Comparison of ENCODE assay signal across 9 cellular contexts in genomic region chr10:86759073-86759672, GRCh38. TPM values are rescaled to one million over a fixed set of nuclear protein-coding genes. Genes with fewer than 3 reads are reported as not detected.
A peak's percentile ranks its signal among the peaks of the same experiment; 100 is the strongest.
DNase-seq lines count a peak whose midpoint lies in the region; ATAC-seq, FAIRE-seq and TF ChIP-seq lines count a peak whose summit lies in the region.
"Had no signal": no experiment of that assay in that cellular context is flagged by ENCODE, and none has a peak within 500 bp of the region (broad histone marks: within the 10 kb centered on the region; RNA-seq: fewer than 3 reads in every experiment).

No MANE protein-coding gene starts in this region.

- no peak for DNase-seq in A549 (ENCODE audit: low read depth in 1 of 2, low spot score in 1 of 2)
- no peak for DNase-seq in H9
- DNase-seq in astrocyte of the spinal cord (ENCODE audit: low read depth, low spot score), result no peak
- DNase-seq in lower lobe of right lung, result no peak
- no peak for DNase-seq in left lobe of liver (ENCODE audit: low spot score)
- no peak for DNase-seq in NCI-H2171 treated with DMSO at 0.1 percent for 48 hours (lab: John Stamatoyannopoulos, UW)
- no peak for DNase-seq in urothelium cell line (ENCODE audit: low spot score)
- DNase-seq: activated CD4-positive, alpha-beta T cell treated with anti-CD3 and anti-CD28 coated beads for 1 hour had no signal

- POLR2A ChIA-PET in A549 (lab: Yijun Ruan, JAX), result no interaction called here

- H3K23me2 ChIP-seq in H9 (ENCODE audit: insufficient read length, low read depth, low read length, poor library complexity, severe bottlenecking), result no peaks in the 10 kb centered on the region

- peak overlapping the region; percentile 54 to 85 (median 79); a peak in 5 of 7 replicates for H3K27ac Mint-ChIP-seq in H9

- in situ Hi-C loops in astrocyte of the spinal cord (cut with HindIII; ENCODE audit: low sequenced_read_pairs), result no loop called here

- peak overlapping the region in 1 of 2 experiments; percentile 14; a peak in 1 of 6 replicates for H3K27ac ChIP-seq in A549
- H3K27ac ChIP-seq in H9 (ENCODE audit: insufficient read length, low read depth, low read length), result peak overlapping the region; percentile 14
- no peak overlapping the region for H3K27ac ChIP-seq in lower lobe of right lung

- no peak overlapping the region for H2BK120ac ChIP-seq in H9 (ENCODE audit: low read depth, low read length, poor library complexity, severe bottlenecking)

- no peak overlapping the region for H2BK5ac ChIP-seq in H9 (ENCODE audit: insufficient read length, low read length)

- H2BK20ac ChIP-seq in H9 (ENCODE audit: low read depth, low read length, poor library complexity, severe bottlenecking), result no peak overlapping the region

- H3K4ac ChIP-seq in H9 (ENCODE audit: low read depth, low read length), result no peak overlapping the region

- H3K27me3 ChIP-seq in H9 (ENCODE audit: insufficient read depth, low read length) (no peaks in the 10 kb centered on the region), lower lobe of right lung (ENCODE audit: low read depth) (peaks cover 21% of the 10 kb centered on the region)

- CTCF ChIA-PET in A549 (lab: Yijun Ruan, JAX), result interaction anchor here (1.7 kb wide), 1 partner anchor 140 kb away, joined by 5 read pairs; no protein-coding TSS in a partner anchor

- peak overlapping the region; percentile 91 to 93 for H3K4me3 Mint-ChIP-seq in H9

- no peak overlapping the region for H4K91ac ChIP-seq in H9 (ENCODE audit: insufficient read length, low read depth, low read length)

- no peak overlapping the region for H2BK12ac ChIP-seq in H9 (ENCODE audit: insufficient read length, low read depth, low read length)

- peaks cover 3% of the 10 kb centered on the region for H3K79me1 ChIP-seq in H9 (ENCODE audit: insufficient read depth, low read depth, low read length, poor library complexity, severe bottlenecking)

- H2BK15ac ChIP-seq in H9 (ENCODE audit: low read depth, low read length), result no peak overlapping the region

- H4K5ac ChIP-seq in H9 (ENCODE audit: insufficient read length, low read depth, low read length), result no peak overlapping the region

- peaks cover 67% of the 10 kb centered on the region for H3K79me2 ChIP-seq in H9 (ENCODE audit: insufficient read depth, low read length)

- no peaks in the 10 kb centered on the region for H3K9me3 ChIP-seq in A549
- H3K9me3 ChIP-seq in H9 (ENCODE audit: control insufficient read depth, low read depth, low read length), result no peaks in the 10 kb centered on the region
- H3K9me3 ChIP-seq in lower lobe of right lung, result no peaks in the 10 kb centered on the region

- H4K8ac ChIP-seq in H9 (replicated peaks; ENCODE audit: insufficient read length, low read depth, low read length), result no peak overlapping the region

- no peak for TF ChIP-seq CTCF in A549 (IDR thresholded peaks at IDR 0.05)
- TF ChIP-seq CTCF in H9 (conservative IDR thresholded peaks at IDR 0.05), result no peak
- no peak for TF ChIP-seq CTCF in astrocyte of the spinal cord (IDR thresholded peaks at IDR 0.05; ENCODE audit: low read depth, low read length)
- TF ChIP-seq CTCF in lower lobe of right lung (IDR thresholded peaks at IDR 0.05), result no peak

- H3T11ph ChIP-seq in H9 (ENCODE audit: low read length), result no peak overlapping the region

- H3K4me2 ChIP-seq in A549 (peak overlapping the region; percentile 85), H9 (ENCODE audit: insufficient read depth, insufficient read length, low read length) (peak overlapping the region; percentile 64)

- WGBS in A549 (ENCODE audit: missing lambda C conversion rate), result 38% methylated on average over 3 of the region's 3 CpGs
- WGBS in H9 (ENCODE audit: extremely low coverage, insufficient read length, low lambda C conversion rate), result no CpG with 5 or more reads among the region's 3 CpGs

- H4K20me1 ChIP-seq in H9 (ENCODE audit: control insufficient read depth, insufficient read depth, insufficient read length), result no peaks in the 10 kb centered on the region

- H3K14ac ChIP-seq in H9 (ENCODE audit: insufficient read depth, low read length), result no peak overlapping the region

- intact Hi-C loops in lower lobe of right lung (cut with DNase I), result no loop called here

- ATAC-seq in A549 (no peak), lower lobe of right lung (no peak), GM19035 (IDR thresholded peaks at IDR 0.05; ENCODE audit: unreplicated experiment) (no peak), left lobe of liver (no peak)

- H2AFZ ChIP-seq in H9 (ENCODE audit: low read length), result no peak overlapping the region

- no peaks in the 10 kb centered on the region for H3K27me3 Mint-ChIP-seq in H9 (ENCODE audit: low read depth)

- peak overlapping the region; percentile 48 for H3K9ac ChIP-seq in H9 (ENCODE audit: extremely low read depth, insufficient read length, low read length)

- H3K36me3 ChIP-seq in lower lobe of right lung, result no peaks in the 10 kb centered on the region

- no peak for FAIRE-seq in A549 (lab: Jason Lieb, UNC)
- FAIRE-seq in urothelium cell line (lab: Jason Lieb, UNC), result no peak

- H3K4me3 ChIP-seq in A549, result peak overlapping the region; percentile 79; the same call in 2 of the 3 replicates
- H3K4me3 ChIP-seq in astrocyte of the spinal cord (ENCODE audit: low read depth, low read length), result peak overlapping the region; percentile 86
- peak overlapping the region; percentile 82 for H3K4me3 ChIP-seq in lower lobe of right lung

- TF ChIP-seq EP300 in A549 (IDR thresholded peaks at IDR 0.05), result no peak

- no peaks in the 10 kb centered on the region for H3K9me3 Mint-ChIP-seq in H9

- no peak for TF ChIP-seq POLR2A in A549 (IDR thresholded peaks at IDR 0.05; ENCODE audit: low read length)

- peaks cover under 1 to 10% (median 5%) of the 10 kb centered on the region in 3 experiments; a peak in 3 of 7 replicates for H3K36me3 Mint-ChIP-seq in H9 (ENCODE audit: insufficient read depth in 1 of 3, low read depth in 3 of 3)

- no peak for TF ChIP-seq RAD21 in A549 (conservative IDR thresholded peaks at IDR 0.05 in 1 of 2, IDR thresholded peaks at IDR 0.05 in 1 of 2)

- no peak overlapping the region for H3K18ac ChIP-seq in H9 (ENCODE audit: insufficient read length, low read depth, low read length)

- no peak overlapping the region for H3K56ac ChIP-seq in H9 (ENCODE audit: insufficient read length, low read depth, low read length)

- H3K4me1 ChIP-seq in A549 (peaks cover 34% of the 10 kb centered on the region), H9 (ENCODE audit: insufficient read depth, low read length) (peaks cover 4% of the 10 kb centered on the region; the same call in 1 of the 2 replicates), lower lobe of right lung (peaks cover 7% of the 10 kb centered on the region)

- H2AK5ac ChIP-seq in H9 (ENCODE audit: insufficient read length, low read length), result no peak overlapping the region

- H3K23ac ChIP-seq in H9 (ENCODE audit: insufficient read length, low read depth, low read length), result no peak overlapping the region

- H3K4me1 Mint-ChIP-seq in H9, result peaks cover 47 to 52% of the 10 kb centered on the region in 2 experiments

TF ChIP-seq in A549, 52 proteins besides CTCF, POLR2A, EP300 and RAD21:
- TF ChIP-seq BHLHE40 (IDR thresholded peaks at IDR 0.05; ENCODE audit: low read depth, low read length), result no peak
- TF ChIP-seq ZSCAN20 (CRISPR knock-in tag; IDR thresholded peaks at IDR 0.05), result no peak
- no peak for TF ChIP-seq HDAC2 (IDR thresholded peaks at IDR 0.05)
- TF ChIP-seq JUN (IDR thresholded peaks at IDR 0.05), result no peak
- TF ChIP-seq JUNB (IDR thresholded peaks at IDR 0.05), result no peak
- TF ChIP-seq HMGXB4 (CRISPR knock-in tag; IDR thresholded peaks at IDR 0.05; ENCODE audit: borderline replicate concordance), result no peak
- no peak for TF ChIP-seq ZNF302 (CRISPR knock-in tag; IDR thresholded peaks at IDR 0.05)
- no peak for TF ChIP-seq CBX8 (IDR thresholded peaks at IDR 0.05)
- TF ChIP-seq RARB (CRISPR knock-in tag; IDR thresholded peaks at IDR 0.05), result no peak
- no peak for TF ChIP-seq CHD2 (IDR thresholded peaks at IDR 0.05; ENCODE audit: low read length, partially characterized antibody)
- TF ChIP-seq MAFK (IDR thresholded peaks at IDR 0.05; ENCODE audit: partially characterized antibody), result no peak

RNA-seq across cellular contexts. Expression of gene BMPR1A, which starts 2.8 kb away (rescaled TPM):
- polyA plus RNA-seq in A549 (2011; rRNA removed) (34.6 and 39.0 TPM in 2 replicates), A549 (2017; fragmentation: RNase III; extraction: RNeasy Plus Mini Kit Qiagen cat#74134 plus additional on column Dnase treatment) (24.4 to 25.5 TPM (median 25.5 TPM) in 3 replicates)
- 8.9 and 11.2 TPM in 2 replicates for polyA plus RNA-seq in A549 (2012; cell fraction: cytosol; rRNA removed)
- polyA plus RNA-seq in A549 (2012; cell fraction: nucleus; rRNA removed), result 4.1 and 5.3 TPM in 2 replicates
- 34.9 and 38.9 TPM in 2 replicates for polyA minus RNA-seq in A549 (2011; rRNA and poly(A)+ RNA removed)
- total RNA-seq in H9 (2021) (138 and 145 TPM in 2 replicates), lower lobe of right lung (37.0 TPM), left lobe of liver (12.6 TPM)
